18 cellular contexts compared by ENCODE assay signal in genomic region chr1:160431571-160431970, GRCh38. TPM values are rescaled to one million over a fixed set of nuclear protein-coding genes. Genes with fewer than 3 reads are reported as not detected.
A peak's percentile ranks its signal among the peaks of the same experiment; 100 is the strongest.
DNase-seq lines count a peak whose midpoint lies in the region; ATAC-seq and TF ChIP-seq lines count a peak whose summit lies in the region.
"Had no signal": no experiment of that assay in that cellular context is flagged by ENCODE, and none has a peak within 500 bp of the region (broad histone marks: within the 10 kb centered on the region; RNA-seq: fewer than 3 reads in every experiment).

No MANE protein-coding gene starts in this region.

- H3K4me1 ChIP-seq in CD8-positive, alpha-beta T cell (ENCODE audit: insufficient read depth, low read length) = peaks cover 64% of the 10 kb centered on the region
- peaks cover 66% of the 10 kb centered on the region for H3K4me1 ChIP-seq in KMS-11 (ENCODE audit: low read depth, poor library complexity, severe bottlenecking)

- ATAC-seq in CD8-positive, alpha-beta T cell = no peak
- ATAC-seq in natural killer cell = no peak
- no peak for ATAC-seq in HG02840 (IDR thresholded peaks at IDR 0.05; ENCODE audit: low FRiP score, unreplicated experiment)
- ATAC-seq: GM23338 had no signal

- DNase-seq in CD8-positive, alpha-beta T cell = no peak
- no peak for DNase-seq in activated T-helper 2 cell treated with anti-CD3 and anti-CD28 coated beads, Interferon-gamma antibody, Interleukin-2, Interleukin-4, amounts not matched to agents 10 μg/mL and 5 μg/mL and 100 μg/mL, durations not matched to agents 14 hours and 24 hours and 36 hours (ENCODE audit: low spot score)
- no peak for DNase-seq in natural killer cell
- DNase-seq in SK-N-DZ (ENCODE audit: low spot score) = no peak
- DNase-seq in erythroblast (lab: John Stamatoyannopoulos, UW) = no peak
- DNase-seq: activated CD4-positive, CD25-positive, alpha-beta regulatory T cell treated with anti-CD3 and anti-CD28 coated beads, Interleukin-2, amount 50 U/mL, for 72 hours; aorta; C1 segment of cervical spinal cord; cerebellar nuclear complex; DMS53; NCI-H524 treated with DMSO at 0.1 percent for 48 hours; SIG-M5; stimulated activated CD4-positive, alpha-beta T cell treated with anti-CD3 and anti-CD28 coated beads, Interleukin-2, amount 100 ng/mL, for 24 hours; testis had no signal

- intact Hi-C loops in CD8-positive, alpha-beta T cell (cut with DNase I, micrococcal nuclease) = loop anchor here in 1 of 2 experiments (5.0 kb wide), 1 partner anchor 91 kb away; the partner anchor contains the start of gene SLAMF6
- intact Hi-C loops in activated T-helper 2 cell treated with anti-CD3 and anti-CD28 coated beads, Interferon-gamma antibody, Interleukin-2, Interleukin-4, amounts not matched to agents 10 μg/mL and 5 μg/mL and 100 μg/mL, durations not matched to agents 14 hours and 24 hours and 36 hours (cut with micrococcal nuclease) = no loop called here
- intact Hi-C loops in natural killer cell (cut with micrococcal nuclease) = loop anchor here (10.0 kb wide), 1 partner anchor 313 kb away; no protein-coding TSS in a partner anchor

- CTCF ChIA-PET in CD8-positive, alpha-beta T cell (lab: Charles Lee) = interaction anchor here (0.8 to 6.1 kb wide), 7 partner anchors 8 to 176 kb away, joined by 3 to 114 read pairs (median 4); no protein-coding TSS in a partner anchor

- TF ChIP-seq POLR2A in erythroblast (IDR thresholded peaks at IDR 0.05; ENCODE audit: low read length) = no peak

- no peaks in the 10 kb centered on the region for H3K9me3 Mint-ChIP-seq in CD8-positive, alpha-beta T cell
- peaks cover 22% of the 10 kb centered on the region for H3K9me3 Mint-ChIP-seq in activated T-helper 2 cell treated with anti-CD3 and anti-CD28 coated beads, Interferon-gamma antibody, Interleukin-2, Interleukin-4, amounts not matched to agents 10 μg/mL and 5 μg/mL and 100 μg/mL, durations not matched to agents 14 hours and 24 hours and 36 hours
- no peaks in the 10 kb centered on the region for H3K9me3 Mint-ChIP-seq in natural killer cell
- H3K9me3 Mint-ChIP-seq: GM23338 had no signal

- no peak overlapping the region for H2AFZ ChIP-seq in KMS-11 (ENCODE audit: low read depth)
- H2AFZ ChIP-seq: GM23338 had no signal

- no peaks in the 10 kb centered on the region for H3K36me3 ChIP-seq in CD8-positive, alpha-beta T cell (ENCODE audit: insufficient read depth, low read length)
- no peaks in the 10 kb centered on the region for H3K36me3 ChIP-seq in KMS-11 (ENCODE audit: insufficient read depth)

- no peaks in the 10 kb centered on the region for H3K36me3 Mint-ChIP-seq in CD8-positive, alpha-beta T cell
- peaks cover 19% of the 10 kb centered on the region for H3K36me3 Mint-ChIP-seq in activated T-helper 2 cell treated with anti-CD3 and anti-CD28 coated beads, Interferon-gamma antibody, Interleukin-2, Interleukin-4, amounts not matched to agents 10 μg/mL and 5 μg/mL and 100 μg/mL, durations not matched to agents 14 hours and 24 hours and 36 hours (ENCODE audit: low read depth)
- H3K36me3 Mint-ChIP-seq in natural killer cell = no peaks in the 10 kb centered on the region

- H3K9ac ChIP-seq in KMS-11 = no peak overlapping the region

- H3K4me3 ChIP-seq in CD8-positive, alpha-beta T cell (ENCODE audit: low read depth, low read length) = no peak overlapping the region
- H3K4me3 ChIP-seq in KMS-11 (IDR thresholded peaks at IDR 0.05; ENCODE audit: insufficient read depth, low read depth, low read length) = no peak overlapping the region
- H3K4me3 ChIP-seq: GM23338, lung, testis had no signal

- H3K9me3 ChIP-seq in CD8-positive, alpha-beta T cell (ENCODE audit: low read length) = no peaks in the 10 kb centered on the region
- H3K9me3 ChIP-seq: testis had no signal

- TF ChIP-seq CTCF in CD8-positive, alpha-beta T cell (IDR thresholded peaks at IDR 0.05) = no peak
- TF ChIP-seq CTCF in KMS-11 (conservative IDR thresholded peaks at IDR 0.05; ENCODE audit: low read depth, low read length) (no peak), natural killer cell (IDR thresholded peaks at IDR 0.05) (no peak)

- H3K27ac Mint-ChIP-seq in CD8-positive, alpha-beta T cell = peak overlapping the region; percentile 89
- H3K27ac Mint-ChIP-seq in activated T-helper 2 cell treated with anti-CD3 and anti-CD28 coated beads, Interferon-gamma antibody, Interleukin-2, Interleukin-4, amounts not matched to agents 10 μg/mL and 5 μg/mL and 100 μg/mL, durations not matched to agents 14 hours and 24 hours and 36 hours = peak overlapping the region; percentile 55
- peak overlapping the region; percentile 90 to 97 for H3K27ac Mint-ChIP-seq in natural killer cell
- H3K27ac Mint-ChIP-seq: GM23338 had no signal

- H3K4me3 Mint-ChIP-seq in CD8-positive, alpha-beta T cell = no peak overlapping the region
- no peak overlapping the region for H3K4me3 Mint-ChIP-seq in activated T-helper 2 cell treated with anti-CD3 and anti-CD28 coated beads, Interferon-gamma antibody, Interleukin-2, Interleukin-4, amounts not matched to agents 10 μg/mL and 5 μg/mL and 100 μg/mL, durations not matched to agents 14 hours and 24 hours and 36 hours (ENCODE audit: low read depth)
- peak overlapping the region; percentile 74 for H3K4me3 Mint-ChIP-seq in natural killer cell
- H3K4me3 Mint-ChIP-seq: GM23338 had no signal

- no peaks in the 10 kb centered on the region for H3K27me3 ChIP-seq in CD8-positive, alpha-beta T cell (ENCODE audit: insufficient read depth, low read length)
- no peaks in the 10 kb centered on the region for H3K27me3 ChIP-seq in KMS-11 (ENCODE audit: insufficient read depth, low read depth)
- H3K27me3 ChIP-seq: testis had no signal

- H4K20me1 ChIP-seq in KMS-11 (ENCODE audit: insufficient read depth) = no peaks in the 10 kb centered on the region

- peak overlapping the region; percentile 3; the same call in 1 of the 2 replicates for H3K4me2 ChIP-seq in KMS-11
- H3K4me2 ChIP-seq: GM23338 had no signal

- H3K27me3 Mint-ChIP-seq in CD8-positive, alpha-beta T cell (ENCODE audit: low read depth) = no peaks in the 10 kb centered on the region
- H3K27me3 Mint-ChIP-seq in activated T-helper 2 cell treated with anti-CD3 and anti-CD28 coated beads, Interferon-gamma antibody, Interleukin-2, Interleukin-4, amounts not matched to agents 10 μg/mL and 5 μg/mL and 100 μg/mL, durations not matched to agents 14 hours and 24 hours and 36 hours (ENCODE audit: low read depth) = no peaks in the 10 kb centered on the region
- H3K27me3 Mint-ChIP-seq in natural killer cell (ENCODE audit: low read depth in 2 of 2) = no peaks in the 10 kb centered on the region

- no peaks in the 10 kb centered on the region for H3K79me2 ChIP-seq in KMS-11 (ENCODE audit: insufficient read depth, low read depth)

- no peak overlapping the region for H3K27ac ChIP-seq in CD8-positive, alpha-beta T cell (ENCODE audit: low read depth, low read length)
- H3K27ac ChIP-seq in KMS-11 = no peak overlapping the region
- H3K27ac ChIP-seq: testis had no signal

- POLR2A ChIA-PET in CD8-positive, alpha-beta T cell (lab: Charles Lee) = interaction anchor here (1.8 kb wide), 1 partner anchor 37 kb away, joined by 5 read pairs; no protein-coding TSS in a partner anchor

- H3K4me1 Mint-ChIP-seq in CD8-positive, alpha-beta T cell (ENCODE audit: low read depth) = peaks cover 71% of the 10 kb centered on the region
- peaks cover 46% of the 10 kb centered on the region for H3K4me1 Mint-ChIP-seq in activated T-helper 2 cell treated with anti-CD3 and anti-CD28 coated beads, Interferon-gamma antibody, Interleukin-2, Interleukin-4, amounts not matched to agents 10 μg/mL and 5 μg/mL and 100 μg/mL, durations not matched to agents 14 hours and 24 hours and 36 hours (ENCODE audit: low read depth)
- peaks cover 72% of the 10 kb centered on the region in 2 donors for H3K4me1 Mint-ChIP-seq in natural killer cell

RNA-seq across cellular contexts. Expression of gene VANGL2, which starts 31.2 kb away (rescaled TPM):
- total RNA-seq in CD8-positive, alpha-beta T cell = not detected
- not detected in 2 replicates for total RNA-seq in activated T-helper 2 cell treated with anti-CD3 and anti-CD28 coated beads, Interferon-gamma antibody, Interleukin-2, Interleukin-4, amounts not matched to agents 10 μg/mL and 5 μg/mL and 100 μg/mL, durations not matched to agents 14 hours and 24 hours and 36 hours
- under 1 TPM in 1 of 3 donors, not detected in 2; 0.08 TPM for total RNA-seq in natural killer cell
- 9.5 and 12.5 TPM in 2 replicates for polyA plus RNA-seq in SK-N-DZ (2014; cell fraction: cytosol; rRNA removed)
- polyA plus RNA-seq in SK-N-DZ (2014; cell fraction: nucleus; rRNA removed) = 10.0 and 16.3 TPM in 2 replicates
